19 cellular contexts compared by ENCODE assay signal in genomic region chr10:79479283-79479909, GRCh38. TPM values are rescaled to one million over a fixed set of nuclear protein-coding genes. Genes with fewer than 3 reads are reported as not detected.
DNase-seq lines count a peak whose midpoint lies in the region; ATAC-seq, FAIRE-seq and TF ChIP-seq lines count a peak whose summit lies in the region.
"Had no signal": no experiment of that assay in that cellular context is flagged by ENCODE, and none has a peak within 500 bp of the region (broad histone marks: within the 10 kb centered on the region; RNA-seq: fewer than 3 reads in every experiment).

No MANE protein-coding gene starts in this region.

- peak; percentile 21 for DNase-seq in AG10803 (ENCODE audit: low read depth)
- peak; percentile 16 for DNase-seq in EH (ENCODE audit: low read depth)
- DNase-seq in PC-3: peak; percentile 56
- DNase-seq in urothelium cell line (ENCODE audit: low spot score): no peak
- no peak for DNase-seq in mesothelial cell of epicardium (ENCODE audit: low spot score in 2 of 2, unreplicated experiment in 2 of 2)
- no peak for DNase-seq in CD4-positive, alpha-beta memory T cell
- DNase-seq: ACHN; AML-193; CD4-positive, alpha-beta T cell; DMS153; DMS79; GF-D8; HCEC 1CT; HFFc6 had no signal

- H4K20me1 ChIP-seq in PC-3 (ENCODE audit: low read length): no peaks in the 10 kb centered on the region

- no peaks in the 10 kb centered on the region for H3K36me3 Mint-ChIP-seq in mesothelial cell of epicardium
- no peaks in the 10 kb centered on the region for H3K36me3 Mint-ChIP-seq in CD4-positive, alpha-beta memory T cell

- H3K4me3 ChIP-seq in AG10803 (ENCODE audit: low read length) (no peak overlapping the region), PC-3 (ENCODE audit: low read length) (no peak overlapping the region)
- no peak overlapping the region for H3K4me3 ChIP-seq in CD4-positive, alpha-beta memory T cell (ENCODE audit: low read length in 2 of 2)
- H3K4me3 ChIP-seq: GM23338 had no signal

- peaks cover 11% of the 10 kb centered on the region for H3K9me3 Mint-ChIP-seq in mesothelial cell of epicardium
- no peaks in the 10 kb centered on the region for H3K9me3 Mint-ChIP-seq in CD4-positive, alpha-beta memory T cell
- H3K9me3 Mint-ChIP-seq: CD4-positive, alpha-beta T cell; GM23338; HFFc6 had no signal

- H3K4me3 Mint-ChIP-seq in mesothelial cell of epicardium: no peak overlapping the region
- H3K4me3 Mint-ChIP-seq in CD4-positive, alpha-beta memory T cell: no peak overlapping the region
- H3K4me3 Mint-ChIP-seq: CD4-positive, alpha-beta T cell; GM23338; HFFc6 had no signal

- TF ChIP-seq CTCF in AG10803 (conservative IDR thresholded peaks at IDR 0.05; ENCODE audit: low read length) (no peak), PC-3 (conservative IDR thresholded peaks at IDR 0.05; ENCODE audit: low read depth, low read length) (no peak), mesothelial cell of epicardium (IDR thresholded peaks at IDR 0.05; ENCODE audit: unreplicated experiment) (no peak)

- H3K4me1 Mint-ChIP-seq in mesothelial cell of epicardium: no peaks in the 10 kb centered on the region
- no peaks in the 10 kb centered on the region for H3K4me1 Mint-ChIP-seq in CD4-positive, alpha-beta memory T cell
- H3K4me1 Mint-ChIP-seq: GM23338 had no signal

- no peaks in the 10 kb centered on the region for H3F3A ChIP-seq in PC-3 (ENCODE audit: low read length, unreplicated experiment)

- BruUV-seq in PC-3 (replicated peaks; lab: Mats Ljungman, UMichigan): no TSS peak

- POLR2A ChIA-PET in PC-3 (lab: Charles Lee; ENCODE audit: unreplicated experiment): no interaction called here
- POLR2A ChIA-PET in CD4-positive, alpha-beta memory T cell (lab: Charles Lee; ENCODE audit: partially characterized antibody): no interaction called here

- H3K9ac ChIP-seq in PC-3 (ENCODE audit: low read length): no peak overlapping the region

- no peak for ATAC-seq in PC-3
- ATAC-seq: GM23338 had no signal

- H3K27me3 ChIP-seq in PC-3 (ENCODE audit: low read length): no peaks in the 10 kb centered on the region
- no peaks in the 10 kb centered on the region for H3K27me3 ChIP-seq in CD4-positive, alpha-beta memory T cell (ENCODE audit: insufficient read depth, low read length)

- H3K9me3 ChIP-seq in PC-3 (ENCODE audit: low read length): no peaks in the 10 kb centered on the region
- no peaks in the 10 kb centered on the region for H3K9me3 ChIP-seq in CD4-positive, alpha-beta memory T cell (ENCODE audit: control insufficient read depth in 1 of 2, low read length in 2 of 2)

- no peaks in the 10 kb centered on the region for H3K9me2 ChIP-seq in PC-3 (replicated peaks; ENCODE audit: low read length)

- peaks cover 9% of the 10 kb centered on the region for H3K4me1 ChIP-seq in PC-3 (ENCODE audit: insufficient read depth, low read length)
- no peaks in the 10 kb centered on the region for H3K4me1 ChIP-seq in CD4-positive, alpha-beta memory T cell (ENCODE audit: insufficient read depth, low read length)

- no peaks in the 10 kb centered on the region for H3K79me2 ChIP-seq in PC-3 (ENCODE audit: low read length)

- no peak overlapping the region for H3K4me2 ChIP-seq in PC-3 (ENCODE audit: low read length)
- H3K4me2 ChIP-seq: GM23338 had no signal

- no peak overlapping the region for H2AFZ ChIP-seq in PC-3 (ENCODE audit: low read length)
- H2AFZ ChIP-seq: GM23338 had no signal

- no peak overlapping the region for H3K27ac ChIP-seq in PC-3 (ENCODE audit: low read length)
- H3K27ac ChIP-seq in CD4-positive, alpha-beta memory T cell (ENCODE audit: low read depth, low read length): no peak overlapping the region
- H3K27ac ChIP-seq: C4-2B had no signal

- CTCF ChIA-PET in PC-3 (lab: Charles Lee): interaction anchor here (0.7 to 1.0 kb wide), 2 partner anchors 12 to 651 kb away, joined by 3 read pairs; no protein-coding TSS in a partner anchor
- CTCF ChIA-PET in CD4-positive, alpha-beta memory T cell (lab: Charles Lee; ENCODE audit: partially characterized antibody): interaction anchor here (1.3 to 1.4 kb wide), 2 partner anchors 9 to 105 kb away, joined by 5 read pairs; no protein-coding TSS in a partner anchor

- intact Hi-C loops in PC-3 (cut with micrococcal nuclease): no loop called here
- intact Hi-C loops in CD4-positive, alpha-beta memory T cell (cut with micrococcal nuclease): no loop called here

- no peak overlapping the region for H3K27ac Mint-ChIP-seq in mesothelial cell of epicardium
- H3K27ac Mint-ChIP-seq in CD4-positive, alpha-beta memory T cell: no peak overlapping the region
- H3K27ac Mint-ChIP-seq: CD4-positive, alpha-beta T cell; GM23338; HFFc6 had no signal

- FAIRE-seq in urothelium cell line (lab: Jason Lieb, UNC): peak; percentile 13
- FAIRE-seq: A204.1, H54, HTR-8/SVneo had no signal

- no peaks in the 10 kb centered on the region for H3K36me3 ChIP-seq in PC-3 (ENCODE audit: low read depth, low read length)
- H3K36me3 ChIP-seq in CD4-positive, alpha-beta memory T cell (ENCODE audit: insufficient read depth, low read length): no peaks in the 10 kb centered on the region

- H3K27me3 Mint-ChIP-seq in mesothelial cell of epicardium (ENCODE audit: low read depth): peaks cover 7% of the 10 kb centered on the region
- H3K27me3 Mint-ChIP-seq in CD4-positive, alpha-beta memory T cell: peaks cover 7 to 14% of the 10 kb centered on the region in 2 donors

RNA-seq across cellular contexts. Expression of gene EIF5AL1, which starts 32.9 kb away (rescaled TPM):
- total RNA-seq in PC-3 (2014; rRNA removed) (0.51 and 0.75 TPM in 2 replicates), mesothelial cell of epicardium (0.07 TPM in 2 of 3 replicates, not detected in the other)
- under 1 TPM; 0.73 to 0.94 TPM for total RNA-seq in CD4-positive, alpha-beta memory T cell
- under 1 TPM; 0.16 to 0.43 TPM for polyA plus RNA-seq in CD4-positive, alpha-beta memory T cell

RNA-seq across cellular contexts. Expression of gene ZCCHC24, which starts 34.0 kb away (rescaled TPM):
- total RNA-seq in PC-3 (2014; rRNA removed) (32.9 and 40.7 TPM in 2 replicates), mesothelial cell of epicardium (31.8 to 34.0 TPM (median 33.2 TPM) in 3 replicates)
- total RNA-seq in CD4-positive, alpha-beta memory T cell: 1 to 10 TPM; 1.7 to 1.9 TPM
- under 1 TPM; 0.30 to 0.79 TPM for polyA plus RNA-seq in CD4-positive, alpha-beta memory T cell

Comparison
In these comparisons a context has a peak if more than half of its experiments do, and no peak if none do; other contexts are left out.
1. DNase-seq: peak in AG10803 (single experiment), EH (single experiment) and PC-3 (single experiment); none in urothelium cell line (single experiment), mesothelial cell of epicardium (0 of 2) and CD4-positive, alpha-beta memory T cell (0 of 5).
2. RNA of gene ZCCHC24, which starts 34.0 kb away (total RNA-seq): 32.9 to 40.7 TPM in PC-3 and 31.8 to 34.0 TPM in mesothelial cell of epicardium; 1.7 to 1.9 TPM in CD4-positive, alpha-beta memory T cell; every median in the first group is over 10 times any median in the second.